ENCODE assay signal across 8 cellular contexts in genomic region chr2:240595381-240596079, GRCh38. TPM values are rescaled to one million over a fixed set of nuclear protein-coding genes. Genes with fewer than 3 reads are reported as not detected.
DNase-seq lines count a peak whose midpoint lies in the region; ATAC-seq and TF ChIP-seq lines count a peak whose summit lies in the region.

No MANE protein-coding gene starts in this region.

- peak overlapping the region; percentile 15; the same call in 1 of the 2 replicates for H3K27ac ChIP-seq in VCaP

- DNase-seq in AG09319 (ENCODE audit: extremely low read depth, low read depth) (no peak), GM20000 (ENCODE audit: low spot score) (peak; percentile 68), Right ventricle myocardium superior (peak; percentile 53), GOT3 (lab: John Stamatoyannopoulos, UW) (no peak)
- peak; percentile 62 for DNase-seq in stimulated activated CD8-positive, alpha-beta memory T cell treated with anti-CD3 and anti-CD28 coated beads, Interleukin-4, amount 100 ng/mL, for 48 hours

- intact Hi-C loops in Right ventricle myocardium superior (cut with DNase I): no loop called here

- ATAC-seq in Right ventricle myocardium superior (ENCODE audit: poor library complexity): peak; percentile 13
- no peak for ATAC-seq in HG03457 (IDR thresholded peaks at IDR 0.05; ENCODE audit: unreplicated experiment)
- ATAC-seq in GM19463 (IDR thresholded peaks at IDR 0.05; ENCODE audit: unreplicated experiment): no peak

- TF ChIP-seq CTCF in AG09319 (IDR thresholded peaks at IDR 0.05; ENCODE audit: low read depth, low read length) (peak; percentile 8), GM20000 (IDR thresholded peaks at IDR 0.05; ENCODE audit: extremely low read depth, missing control alignments) (no peak), VCaP (conservative IDR thresholded peaks at IDR 0.05) (peak; percentile 31; the same call in 1 of the 2 replicates)

RNA-seq across cellular contexts. Expression of gene CAPN10, which starts 9.0 kb away (rescaled TPM):
- 49.7 TPM for total RNA-seq in Right ventricle myocardium superior

RNA-seq across cellular contexts. Expression of gene RNPEPL1, which starts 27.2 kb away (rescaled TPM):
- total RNA-seq in Right ventricle myocardium superior: 89.5 TPM

RNA-seq across cellular contexts. Expression of gene GPR35, which starts 29.8 kb away (rescaled TPM):
- total RNA-seq in Right ventricle myocardium superior: 2.0 TPM

RNA-seq across cellular contexts. Expression of gene DUSP28, which starts 35.4 kb away (rescaled TPM):
- total RNA-seq in Right ventricle myocardium superior: 11.5 TPM

RNA-seq across cellular contexts. Expression of gene ANKMY1, which starts 37.7 kb away (rescaled TPM):
- total RNA-seq in Right ventricle myocardium superior: 5.6 TPM

Comparison
In these comparisons a context has a peak if more than half of its experiments do, and no peak if none do; other contexts are left out.
1. DNase-seq: peak in GM20000 (single experiment), Right ventricle myocardium superior (single experiment) and stimulated activated CD8-positive, alpha-beta memory T cell treated with anti-CD3 and anti-CD28 coated beads, Interleukin-4, amount 100 ng/mL, for 48 hours (single experiment); none in AG09319 (single experiment) and GOT3 (single experiment).